10 cellular contexts compared by ENCODE assay signal in genomic region chr5:155049569-155050383, GRCh38. TPM values are rescaled to one million over a fixed set of nuclear protein-coding genes. Genes with fewer than 3 reads are reported as not detected.
DNase-seq lines count a peak whose midpoint lies in the region; ATAC-seq, FAIRE-seq and TF ChIP-seq lines count a peak whose summit lies in the region.
"Had no signal": no experiment of that assay in that cellular context is flagged by ENCODE, and none has a peak within 500 bp of the region (broad histone marks: within the 10 kb centered on the region; RNA-seq: fewer than 3 reads in every experiment).

No MANE protein-coding gene starts in this region.

- no peaks in the 10 kb centered on the region for H3K27me3 Mint-ChIP-seq in WTC11 (ENCODE audit: low read depth)

- CTCF ChIA-PET in HEK293T (lab: Yijun Ruan, JAX) (interaction anchor here (0.6 to 0.7 kb wide), 2 partner anchors 20 to 285 kb away, joined by 3 read pairs; no protein-coding TSS in a partner anchor), WTC11 (lab: Charles Lee) (interaction anchor here (1.2 to 1.4 kb wide), 2 partner anchors 21 to 46 kb away, joined by 5 to 7 read pairs; no protein-coding TSS in a partner anchor)

- peak overlapping the region; percentile 37; the same call in 1 of the 2 replicates for H3K27ac Mint-ChIP-seq in WTC11

- POLR2A ChIA-PET in HEK293T (lab: Yijun Ruan, JAX), result no interaction called here
- POLR2A ChIA-PET in WTC11 (lab: Charles Lee), result no interaction called here

- FAIRE-seq in D721Med (lab: Jason Lieb, UNC), result no peak

- H3K36me3 Mint-ChIP-seq in WTC11, result no peaks in the 10 kb centered on the region

- no peak overlapping the region for H3K4me3 Mint-ChIP-seq in WTC11

- H3K9me3 Mint-ChIP-seq in WTC11, result no peaks in the 10 kb centered on the region

- peak; percentile 46 for ATAC-seq in WTC11
- no peak for ATAC-seq in GM21786 (IDR thresholded peaks at IDR 0.05; ENCODE audit: unreplicated experiment)
- no peak for ATAC-seq in HG02970 (IDR thresholded peaks at IDR 0.05; ENCODE audit: low FRiP score, unreplicated experiment)

- DNase-seq in D721Med (ENCODE audit: insufficient read length, low spot score), result no peak
- peak; percentile 38 for DNase-seq in HEK293T (ENCODE audit: extremely low spot score)
- DNase-seq in WTC11 (ENCODE audit: low spot score), result peak; percentile 37
- DNase-seq in left kidney (ENCODE audit: low read depth, low spot score), result peak; percentile 47
- DNase-seq in T-helper 9 cell, result no peak
- no peak for DNase-seq in NCI-H1092 (lab: John Stamatoyannopoulos, UW)
- DNase-seq: stimulated activated CD4-positive, alpha-beta T cell treated with anti-CD3 and anti-CD28 coated beads, Interleukin-1b, Interleukin-23, amount 100 ng/mL, for 48 hours had no signal

- peaks cover 86% of the 10 kb centered on the region for H3K4me1 Mint-ChIP-seq in WTC11

- TF ChIP-seq CTCF in D721Med (IDR thresholded peaks at IDR 0.05; ENCODE audit: insufficient read depth, missing control alignments) (peak; percentile 24), WTC11 (IDR thresholded peaks at IDR 0.05) (no peak; the same call in 1 of the 2 replicates)

TF ChIP-seq in HEK293T, 16 proteins besides CTCF, POLR2A, EP300 and RAD21:
- TF ChIP-seq CTBP1 (IDR thresholded peaks at IDR 0.05; ENCODE audit: borderline replicate concordance) (no peak), SP1 (IDR thresholded peaks at IDR 0.05) (no peak), ARNT (IDR thresholded peaks at IDR 0.05) (no peak), L3MBTL2 (conservative IDR thresholded peaks at IDR 0.05) (no peak), SUZ12 (IDR thresholded peaks at IDR 0.05) (no peak), HDGF (IDR thresholded peaks at IDR 0.05; ENCODE audit: borderline replicate concordance) (no peak)

TF ChIP-seq in WTC11, 78 proteins besides CTCF, POLR2A, EP300 and RAD21 (continues in another document):
- TF ChIP-seq ATF6 (CRISPR knock-in tag; IDR thresholded peaks at IDR 0.05) (no peak), ZNF219 (CRISPR knock-in tag; IDR thresholded peaks at IDR 0.05; ENCODE audit: borderline replicate concordance) (no peak), ESRRA (CRISPR knock-in tag; IDR thresholded peaks at IDR 0.05; ENCODE audit: borderline replicate concordance) (no peak), RELA (CRISPR knock-in tag; IDR thresholded peaks at IDR 0.05; ENCODE audit: borderline replicate concordance) (no peak), TEAD1 (CRISPR knock-in tag; IDR thresholded peaks at IDR 0.05) (0 out of 2 replicates have a peak, but pooled peaks have one; percentile 13), MYBL2 (CRISPR knock-in tag; IDR thresholded peaks at IDR 0.05) (no peak), ZNF532 (CRISPR knock-in tag; IDR thresholded peaks at IDR 0.05; ENCODE audit: borderline replicate concordance) (no peak), ZNF425 (CRISPR knock-in tag; conservative IDR thresholded peaks at IDR 0.05) (no peak), CREB1 (CRISPR knock-in tag; IDR thresholded peaks at IDR 0.05) (no peak), OVOL2 (CRISPR knock-in tag; IDR thresholded peaks at IDR 0.05; ENCODE audit: borderline replicate concordance) (no peak), ZSCAN18 (CRISPR knock-in tag; IDR thresholded peaks at IDR 0.05) (no peak), FOXP4 (CRISPR knock-in tag; IDR thresholded peaks at IDR 0.05) (no peak), ETV6 (CRISPR knock-in tag; IDR thresholded peaks at IDR 0.05) (peak; percentile 36; the same call in 1 of the 2 replicates), KAT7 (CRISPR knock-in tag; IDR thresholded peaks at IDR 0.05; ENCODE audit: borderline replicate concordance) (no peak)

RNA-seq across cellular contexts. Expression of gene KIF4B, which starts 36.2 kb away (rescaled TPM):
- total RNA-seq in WTC11 (2021), result 0.07 to 0.09 TPM in 2 of 3 replicates, not detected in the other
- total RNA-seq: SJSA1 had no signal

Comparison
In these comparisons a context has a peak if more than half of its experiments do, and no peak if none do; other contexts are left out.
1. DNase-seq: peak in HEK293T (single experiment), WTC11 (single experiment) and left kidney (single experiment); none in D721Med (single experiment), T-helper 9 cell (single experiment) and NCI-H1092 (single experiment).